ENCODE assay signal across 22 cellular contexts in the genomic region with DNA sequence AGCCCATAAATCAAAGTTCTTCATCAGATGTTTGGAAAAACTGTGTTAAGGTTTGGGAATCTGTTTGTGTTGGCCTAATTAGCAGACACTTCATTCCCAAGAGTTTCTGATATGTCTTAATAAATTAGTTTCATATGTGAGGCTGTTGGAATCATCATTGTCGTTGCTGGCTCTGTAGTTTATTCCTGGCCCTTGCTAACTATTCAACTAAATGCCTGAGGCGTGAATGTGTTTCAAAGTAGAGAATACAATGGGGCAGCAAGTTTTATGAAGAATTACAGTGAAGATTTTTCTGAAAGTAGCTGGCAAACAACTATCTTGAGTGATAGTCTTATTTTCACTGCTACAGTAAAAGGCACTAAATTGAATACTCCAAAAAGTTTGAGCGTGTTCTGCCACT.
A peak's percentile ranks its signal among the peaks of the same experiment; 100 is the strongest.
DNase-seq lines count a peak whose midpoint lies in the region; ATAC-seq, FAIRE-seq and TF ChIP-seq lines count a peak whose summit lies in the region.
"Had no signal": no experiment of that assay in that cellular context is flagged by ENCODE, and none has a peak within 500 bp of the region (broad histone marks: within the 10 kb centered on the region; RNA-seq: fewer than 3 reads in every experiment).

No MANE protein-coding gene starts in this region.

- WGBS in trophoblast cell (ENCODE audit: extremely low coverage, insufficient coverage, insufficient read length): no CpG with 5 or more reads among the region's 3 CpGs
- WGBS in heart right ventricle, 2 donors: 86 to 93% methylated on average over 3 of the region's 3 CpGs

- TF ChIP-seq CTCF in astrocyte (IDR thresholded peaks at IDR 0.05; ENCODE audit: insufficient read depth, low read depth, low read length) (no peak), chondrocyte (IDR thresholded peaks at IDR 0.05) (no peak), heart right ventricle (IDR thresholded peaks at IDR 0.05) (no peak)

- no peak overlapping the region for H2BK120ac ChIP-seq in trophoblast cell (ENCODE audit: insufficient read depth, low read length, poor library complexity)

- H3K27ac ChIP-seq in astrocyte (ENCODE audit: low read depth, low read length): no peak overlapping the region
- no peak overlapping the region for H3K27ac ChIP-seq in trophoblast cell (ENCODE audit: low read depth, low read length)
- no peak overlapping the region for H3K27ac ChIP-seq in heart right ventricle
- H3K27ac ChIP-seq: A549 had no signal

- no peak overlapping the region for H2AK5ac ChIP-seq in trophoblast cell (ENCODE audit: low read length)

- no peak overlapping the region for H2BK5ac ChIP-seq in trophoblast cell (ENCODE audit: low read depth, low read length, poor library complexity)

- H3K4me1 Mint-ChIP-seq in astrocyte (ENCODE audit: low read depth, unreplicated experiment): peaks cover 5% of the 10 kb centered on the region
- peaks cover 17% of the 10 kb centered on the region for H3K4me1 Mint-ChIP-seq in chondrocyte (ENCODE audit: low read depth)
- H3K4me1 Mint-ChIP-seq: CD14-positive monocyte had no signal

- H3K9ac ChIP-seq in astrocyte (ENCODE audit: low read length) (no peak overlapping the region), trophoblast cell (ENCODE audit: low read length) (no peak overlapping the region)

- no peak overlapping the region for H4K91ac ChIP-seq in trophoblast cell (ENCODE audit: low read depth, low read length)

- H3K23ac ChIP-seq in trophoblast cell (ENCODE audit: low read length): no peak overlapping the region

- ATAC-seq in heart right ventricle: no peak
- ATAC-seq: A549, HCT116, Panc1 had no signal

- no peak overlapping the region for H4K8ac ChIP-seq in trophoblast cell (ENCODE audit: low read depth, low read length)

- no peaks in the 10 kb centered on the region for H4K20me1 ChIP-seq in astrocyte (ENCODE audit: insufficient read depth, low read length)

- H3K14ac ChIP-seq in trophoblast cell (ENCODE audit: low read length): no peak overlapping the region

- H4K12ac ChIP-seq in trophoblast cell (ENCODE audit: low read depth, low read length): no peak overlapping the region

- H3K79me2 ChIP-seq in astrocyte (ENCODE audit: insufficient read depth, low read length) (no peaks in the 10 kb centered on the region), trophoblast cell (ENCODE audit: control insufficient read depth, insufficient read depth, low read length, poor library complexity) (no peaks in the 10 kb centered on the region)

- no peak overlapping the region for H3K4ac ChIP-seq in trophoblast cell (ENCODE audit: low read depth, low read length)

- no peak overlapping the region for H3K18ac ChIP-seq in trophoblast cell (ENCODE audit: low read length)

- H3K4me2 ChIP-seq in astrocyte (ENCODE audit: low read length): no peak overlapping the region
- no peak overlapping the region for H3K4me2 ChIP-seq in trophoblast cell (ENCODE audit: low read length)
- H3K4me2 ChIP-seq: A549 had no signal

- H3K27me3 ChIP-seq in astrocyte (ENCODE audit: insufficient read depth, low read length) (no peaks in the 10 kb centered on the region), trophoblast cell (ENCODE audit: insufficient read depth, low read length) (no peaks in the 10 kb centered on the region), heart right ventricle (no peaks in the 10 kb centered on the region)
- H3K27me3 ChIP-seq: BE2C had no signal

- H2BK12ac ChIP-seq in trophoblast cell (ENCODE audit: low read length): no peak overlapping the region

- H3K9me3 Mint-ChIP-seq in astrocyte (ENCODE audit: unreplicated experiment) (no peaks in the 10 kb centered on the region), chondrocyte (ENCODE audit: low read depth) (no peaks in the 10 kb centered on the region)

- intact Hi-C loops in heart right ventricle (cut with DNase I): loop anchor here in 2 of 10 donors (5.0 kb wide), 2 partner anchors 359 to 424 kb away; no protein-coding TSS in a partner anchor

- H2AFZ ChIP-seq in astrocyte (ENCODE audit: low read depth, low read length) (no peak overlapping the region), trophoblast cell (ENCODE audit: insufficient read depth, low read length, poor library complexity) (no peak overlapping the region)

- H3K27me3 Mint-ChIP-seq in astrocyte (ENCODE audit: low read depth, unreplicated experiment): no peaks in the 10 kb centered on the region
- H3K27me3 Mint-ChIP-seq in chondrocyte (ENCODE audit: low read depth): no peaks in the 10 kb centered on the region

- H3K36me3 Mint-ChIP-seq in astrocyte (ENCODE audit: low read depth, unreplicated experiment): no peaks in the 10 kb centered on the region
- H3K36me3 Mint-ChIP-seq in chondrocyte (ENCODE audit: low read depth): peaks cover 6% of the 10 kb centered on the region
- H3K36me3 Mint-ChIP-seq: CD14-positive monocyte had no signal

- H3K4me1 ChIP-seq in astrocyte (ENCODE audit: insufficient read depth, low read length) (peaks cover 2% of the 10 kb centered on the region), trophoblast cell (ENCODE audit: control insufficient read depth in 1 of 2, insufficient read depth in 2 of 2, low read length in 2 of 2) (no peaks in the 10 kb centered on the region), heart right ventricle (peaks cover 0 to 5% (median 0%) of the 10 kb centered on the region in 9 donors)
- H3K4me1 ChIP-seq: BE2C had no signal

- no peaks in the 10 kb centered on the region for H3K9me3 ChIP-seq in astrocyte (ENCODE audit: insufficient read depth, low read depth, low read length)
- H3K9me3 ChIP-seq in trophoblast cell (ENCODE audit: insufficient read depth, low read depth, low read length): no peaks in the 10 kb centered on the region
- H3K9me3 ChIP-seq in heart right ventricle: no peaks in the 10 kb centered on the region
- H3K9me3 ChIP-seq: A549, BE2C had no signal

- H3K4me3 Mint-ChIP-seq in astrocyte (ENCODE audit: unreplicated experiment) (no peak overlapping the region), chondrocyte (ENCODE audit: unreplicated experiment) (no peak overlapping the region)
- H3K4me3 Mint-ChIP-seq: CD14-positive monocyte had no signal

- H3K4me3 ChIP-seq in astrocyte (ENCODE audit: insufficient read depth, low read depth, low read length) (no peak overlapping the region), trophoblast cell (ENCODE audit: low read depth, low read length) (no peak overlapping the region), heart right ventricle (no peak overlapping the region)
- H3K4me3 ChIP-seq: A549 had no signal

- H3K36me3 ChIP-seq in astrocyte (ENCODE audit: insufficient read depth, low read length) (no peaks in the 10 kb centered on the region), trophoblast cell (ENCODE audit: control insufficient read depth in 1 of 2, insufficient read depth in 2 of 2, low read length in 2 of 2) (no peaks in the 10 kb centered on the region), heart right ventricle (no peaks in the 10 kb centered on the region)
- H3K36me3 ChIP-seq: BE2C had no signal

- FAIRE-seq in astrocyte (lab: Jason Lieb, UNC): peak; percentile 63
- FAIRE-seq: A549, GM18507, H1 had no signal

- DNase-seq in GM03348 (ENCODE audit: low spot score) (peak; percentile 27), astrocyte (ENCODE audit: low read depth) (no peak), trophoblast cell (peak; percentile 2 to 67), chondrocyte (ENCODE audit: low spot score) (no peak), T-helper 2 cell (no peak), NOMO-1 treated with DMSO at 0.1 percent for 48 hours (lab: John Stamatoyannopoulos, UW; ENCODE audit: unreplicated experiment) (no peak), heart right ventricle (no peak)
- DNase-seq: BE2C, Calu3, DMS79 treated with DMSO at 0.1 percent for 48 hours, NCI-H1048, NCI-H1417, NCI-H1694, NCI-H2029 treated with DMSO at 0.1 percent for 48 hours, NCI-H2227 treated with DMSO at 0.1 percent for 48 hours, SHP77 treated with DMSO at 0.1 percent for 48 hours had no signal

- H3K27ac Mint-ChIP-seq in astrocyte (ENCODE audit: unreplicated experiment) (no peak overlapping the region), chondrocyte (ENCODE audit: unreplicated experiment) (no peak overlapping the region)
- H3K27ac Mint-ChIP-seq: CD14-positive monocyte had no signal

- H3K79me1 ChIP-seq in trophoblast cell (ENCODE audit: low read length): no peaks in the 10 kb centered on the region

Comparison
In these comparisons a context has a peak if more than half of its experiments do, and no peak if none do; other contexts are left out.
1. DNase-seq: peak in GM03348 (single experiment) and trophoblast cell (2 of 2); none in astrocyte (single experiment), chondrocyte (single experiment), T-helper 2 cell (0 of 5), NOMO-1 treated with DMSO at 0.1 percent for 48 hours (single experiment) and heart right ventricle (0 of 2).